Comparison of ENCODE assay signal across 8 cellular contexts in the genomic region with DNA sequence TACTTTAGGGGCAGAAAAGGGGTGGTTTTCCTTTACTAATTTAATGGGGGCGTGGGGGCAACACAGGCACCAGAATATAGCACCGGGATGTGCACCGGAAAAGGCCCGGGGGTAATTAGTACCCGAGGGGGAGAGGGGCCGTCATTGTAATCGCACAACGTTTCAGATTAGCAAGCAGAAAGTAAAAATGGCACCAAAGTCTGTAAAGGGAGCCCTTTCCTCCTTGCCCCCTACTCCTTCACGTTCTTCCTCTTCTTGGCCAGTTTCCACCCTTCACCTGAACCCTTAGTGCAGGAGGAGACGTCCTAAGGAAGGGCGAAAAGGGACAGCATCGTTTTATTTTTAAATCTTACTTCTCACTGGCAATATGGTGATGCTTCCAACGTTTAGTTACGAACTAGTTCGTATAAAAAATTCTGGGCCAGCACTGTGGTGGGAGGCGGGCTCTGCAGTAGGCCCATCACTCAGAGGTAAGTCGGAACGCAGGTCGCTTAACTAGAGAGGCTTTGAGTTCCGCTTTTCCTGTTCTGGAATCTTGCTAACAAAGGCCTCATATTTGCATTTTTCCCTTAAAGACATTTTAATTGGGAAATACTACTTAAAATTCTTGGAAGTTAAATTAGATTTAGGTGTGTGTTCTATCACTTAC. TPM values are rescaled to one million over a fixed set of nuclear protein-coding genes. Genes with fewer than 3 reads are reported as not detected.
DNase-seq lines count a peak whose midpoint lies in the region; ATAC-seq and TF ChIP-seq lines count a peak whose summit lies in the region.

No MANE protein-coding gene starts in this region.

- ATAC-seq in HG02943 (IDR thresholded peaks at IDR 0.05; ENCODE audit: low read depth, unreplicated experiment): peak; percentile 1
- ATAC-seq in HG03442 (IDR thresholded peaks at IDR 0.05; ENCODE audit: unreplicated experiment): no peak
- ATAC-seq in GM19395 (IDR thresholded peaks at IDR 0.05; ENCODE audit: unreplicated experiment): no peak
- ATAC-seq in GM21390 (IDR thresholded peaks at IDR 0.05; ENCODE audit: unreplicated experiment): no peak

- dilution Hi-C loops in mammary epithelial cell (cut with HindIII; ENCODE audit: low sequenced_read_pairs): no loop called here

- intact Hi-C loops in mammary epithelial cell (cut with micrococcal nuclease): no loop called here

- DNase-seq in AG04450 (ENCODE audit: low read depth, low spot score): no peak
- no peak for DNase-seq in mammary epithelial cell
- DNase-seq in cerebellar nuclear complex (lab: John Stamatoyannopoulos, UW): no peak

- no peaks in the 10 kb centered on the region for H3K36me3 ChIP-seq in mammary epithelial cell (ENCODE audit: insufficient read depth, low read length)
- H3K36me3 ChIP-seq in mucosa of stomach (ENCODE audit: control insufficient read depth, insufficient read depth, low read length): no peaks in the 10 kb centered on the region

- in situ Hi-C loops in mammary epithelial cell (cut with MboI; ENCODE audit: low sequenced_read_pairs in 2 of 2): no loop called here

- no peaks in the 10 kb centered on the region for H4K20me1 ChIP-seq in mammary epithelial cell (ENCODE audit: insufficient read depth, low read length)

- WGBS in mammary epithelial cell (ENCODE audit: low coverage, missing lambda C conversion rate): 62% methylated on average over 18 of the region's 20 CpGs

- peaks cover 40% of the 10 kb centered on the region for H3K79me2 ChIP-seq in mammary epithelial cell (ENCODE audit: insufficient read depth, low read length)

- CTCF ChIA-PET in AG04450 (lab: Charles Lee) (interaction anchor here (0.6 to 0.7 kb wide), 2 partner anchors 12 to 1949 kb away, joined by 3 to 4 read pairs; no protein-coding TSS in a partner anchor), mammary epithelial cell (lab: Charles Lee; ENCODE audit: low non-redundant PET) (no interaction called here)

- H2AFZ ChIP-seq in mammary epithelial cell (ENCODE audit: low read depth, low read length): peak overlapping the region; percentile 99

- H3K9ac ChIP-seq in mammary epithelial cell (ENCODE audit: insufficient read depth, low read length) (peak overlapping the region; percentile 61), mucosa of stomach (ENCODE audit: low read length) (peak overlapping the region; percentile 77)

- BruUV-seq in mammary epithelial cell (replicated peaks; lab: Mats Ljungman, UMichigan): TSS peak; percentile 45

- no peaks in the 10 kb centered on the region for H3K9me3 ChIP-seq in AG04450 (ENCODE audit: control insufficient read depth, insufficient read depth, low read length)
- no peaks in the 10 kb centered on the region for H3K9me3 ChIP-seq in mammary epithelial cell (replicated peaks; ENCODE audit: insufficient read depth, low read length)
- no peaks in the 10 kb centered on the region for H3K9me3 ChIP-seq in mucosa of stomach (ENCODE audit: control insufficient read depth, low read length)

- H3K4me3 ChIP-seq in AG04450 (ENCODE audit: low read depth, low read length) (peak overlapping the region; percentile 69), mammary epithelial cell (replicated peaks in 1 of 3; ENCODE audit: insufficient read depth in 1 of 3, low read depth in 2 of 3, low read length in 3 of 3) (peak overlapping the region; percentile 67 to 84 (median 67)), mucosa of stomach (ENCODE audit: low read length) (peak overlapping the region; percentile 90)

- TF ChIP-seq CTCF in AG04450 (IDR thresholded peaks at IDR 0.05; ENCODE audit: low read depth, low read length) (no peak), mammary epithelial cell (conservative IDR thresholded peaks at IDR 0.05 in 1 of 2, IDR thresholded peaks at IDR 0.05 in 1 of 2; ENCODE audit: extremely low read depth in 1 of 2, insufficient read depth in 1 of 2, low read depth in 1 of 2, low read length in 2 of 2) (no peak)

- H3K27ac ChIP-seq in AG04450 (ENCODE audit: low read depth, low read length): no peak overlapping the region
- no peak overlapping the region for H3K27ac ChIP-seq in mammary epithelial cell (ENCODE audit: insufficient read depth, low read depth, low read length)

- H3K4me1 ChIP-seq in mammary epithelial cell (ENCODE audit: insufficient read depth, low read length) (no peaks in the 10 kb centered on the region), mucosa of stomach (ENCODE audit: control insufficient read depth, insufficient read depth, low read length) (no peaks in the 10 kb centered on the region)

- peak overlapping the region; percentile 86 for H3K4me2 ChIP-seq in mammary epithelial cell (ENCODE audit: insufficient read depth, low read depth, low read length)

- no peaks in the 10 kb centered on the region for H3K27me3 ChIP-seq in AG04450 (ENCODE audit: control insufficient read depth, insufficient read depth, low read length)
- no peaks in the 10 kb centered on the region for H3K27me3 ChIP-seq in mammary epithelial cell (ENCODE audit: insufficient read depth, low read length)
- H3K27me3 ChIP-seq in mucosa of stomach (ENCODE audit: control insufficient read depth, insufficient read depth, low read length): no peaks in the 10 kb centered on the region

- POLR2A ChIA-PET in AG04450 (lab: Yijun Ruan, JAX): interaction anchor here (0.7 to 1.3 kb wide), 6 partner anchors 16 to 308 kb away, joined by 3 to 8 read pairs (median 3); no protein-coding TSS in a partner anchor

RNA-seq across cellular contexts. Expression of gene CEP85L, which starts 0.8 kb away (rescaled TPM):
- polyA plus RNA-seq in AG04450 (2011; rRNA removed): 7.4 and 7.5 TPM in 2 replicates
- polyA minus RNA-seq in AG04450 (2011; rRNA and poly(A)+ RNA removed): 31.1 and 49.6 TPM in 2 replicates
- total RNA-seq in mammary epithelial cell: 10 to 100 TPM; 10.6 to 23.3 TPM
- 2.3 TPM for polyA plus RNA-seq in mammary epithelial cell
- 20.8 TPM for polyA minus RNA-seq in mammary epithelial cell
